ENCODE assay signal across 10 cellular contexts in genomic region chr5:170745481-170746061, GRCh38. TPM values are rescaled to one million over a fixed set of nuclear protein-coding genes. Genes with fewer than 3 reads are reported as not detected.
DNase-seq lines count a peak whose midpoint lies in the region; ATAC-seq and TF ChIP-seq lines count a peak whose summit lies in the region.
"Had no signal": no experiment of that assay in that cellular context is flagged by ENCODE, and none has a peak within 500 bp of the region (broad histone marks: within the 10 kb centered on the region; RNA-seq: fewer than 3 reads in every experiment).

No MANE protein-coding gene starts in this region.

- H3K56ac ChIP-seq in H9 (ENCODE audit: insufficient read length, low read depth, low read length): no peak overlapping the region

- peak overlapping the region; percentile 97 for H4K91ac ChIP-seq in H9 (ENCODE audit: insufficient read length, low read depth, low read length)

- no peak for TF ChIP-seq POLR2A in erythroblast (IDR thresholded peaks at IDR 0.05; ENCODE audit: low read length)

- H3K9ac ChIP-seq in H9 (ENCODE audit: extremely low read depth, insufficient read length, low read length) (no peak overlapping the region), parathyroid adenoma (no peak overlapping the region)

- H3K23me2 ChIP-seq in H9 (ENCODE audit: insufficient read length, low read depth, low read length, poor library complexity, severe bottlenecking): peaks cover 4% of the 10 kb centered on the region

- H3K4me2 ChIP-seq in H9 (ENCODE audit: insufficient read depth, insufficient read length, low read length) (no peak overlapping the region), parathyroid adenoma (ENCODE audit: low read length) (no peak overlapping the region)

- no peak overlapping the region for H2BK20ac ChIP-seq in H9 (ENCODE audit: low read depth, low read length, poor library complexity, severe bottlenecking)

- DNase-seq in H9 (peak; percentile 91), T1000 (lab: John Stamatoyannopoulos, UW) (peak; percentile 65), left ventricle myocardium superior (peak; percentile 84), RKO (ENCODE audit: low spot score) (no peak), coronary artery (ENCODE audit: low spot score) (no peak), erythroblast (lab: John Stamatoyannopoulos, UW) (no peak)

- H3K27ac ChIP-seq in H9 (ENCODE audit: insufficient read length, low read depth, low read length) (peak overlapping the region; percentile 63), parathyroid adenoma (no peak overlapping the region), coronary artery (no peak overlapping the region)

- peak overlapping the region; percentile 10 for H3K14ac ChIP-seq in H9 (ENCODE audit: insufficient read depth, low read length)

- peak; percentile 78 for ATAC-seq in left ventricle myocardium superior
- no peak for ATAC-seq in GM18867 (IDR thresholded peaks at IDR 0.05; ENCODE audit: unreplicated experiment)

- no peaks in the 10 kb centered on the region for H4K20me1 ChIP-seq in H9 (ENCODE audit: control insufficient read depth, insufficient read depth, insufficient read length)

- H2BK12ac ChIP-seq in H9 (ENCODE audit: insufficient read length, low read depth, low read length): peak overlapping the region; percentile 91

- H3K4me1 ChIP-seq in H9 (ENCODE audit: insufficient read depth, low read length) (peaks cover 6% of the 10 kb centered on the region; the same call in 1 of the 2 replicates), parathyroid adenoma (peaks cover 3% of the 10 kb centered on the region)

- H3K27me3 Mint-ChIP-seq in H9 (ENCODE audit: low read depth): peaks cover 13% of the 10 kb centered on the region

- H3K4me3 Mint-ChIP-seq in H9: 0 out of 5 replicates have a peak overlapping the region, but pooled peaks of 1 of the 2 experiments have one; percentile 26
- H3K4me3 Mint-ChIP-seq: activated naive CD8-positive, alpha-beta T cell; T-helper 1 cell treated with Interleukin-12 subunit alpha and Interleukin-12 subunit beta and Interleukin-4 antibody, amounts not matched to agents 30 μg/mL and 1 μg/mL, for 36 hours had no signal

- H2BK5ac ChIP-seq in H9 (ENCODE audit: insufficient read length, low read length): no peak overlapping the region

- WGBS in H9 (ENCODE audit: extremely low coverage, insufficient read length, low lambda C conversion rate): no CpG with 5 or more reads among the region's 11 CpGs

- peaks cover 54 to 57% of the 10 kb centered on the region in 2 experiments for H3K4me1 Mint-ChIP-seq in H9

- H3K4me3 ChIP-seq in parathyroid adenoma (ENCODE audit: low read depth, low read length): no peak overlapping the region
- H3K4me3 ChIP-seq in coronary artery: no peak overlapping the region

- H3K79me2 ChIP-seq in H9 (ENCODE audit: insufficient read depth, low read length) (no peaks in the 10 kb centered on the region), parathyroid adenoma (no peaks in the 10 kb centered on the region)

- no peaks in the 10 kb centered on the region for H3K79me1 ChIP-seq in H9 (ENCODE audit: insufficient read depth, low read depth, low read length, poor library complexity, severe bottlenecking)

- no peak overlapping the region for H2AK5ac ChIP-seq in H9 (ENCODE audit: insufficient read length, low read length)

- peaks cover 0 to 8% of the 10 kb centered on the region in 2 experiments; a peak in 3 of 5 replicates for H3K9me3 Mint-ChIP-seq in H9
- H3K9me3 Mint-ChIP-seq: T-helper 1 cell treated with Interleukin-12 subunit alpha and Interleukin-12 subunit beta and Interleukin-4 antibody, amounts not matched to agents 30 μg/mL and 1 μg/mL, for 36 hours had no signal

- H3K4ac ChIP-seq in H9 (ENCODE audit: low read depth, low read length): no peak overlapping the region; the same call in 1 of the 2 replicates

- intact Hi-C loops in left ventricle myocardium superior (cut with micrococcal nuclease): loop anchor here (2.0 kb wide), 1 partner anchor 45 kb away; no protein-coding TSS in a partner anchor

- peak overlapping the region; percentile 85 for H3K18ac ChIP-seq in H9 (ENCODE audit: insufficient read length, low read depth, low read length)

- H4K5ac ChIP-seq in H9 (ENCODE audit: insufficient read length, low read depth, low read length): no peak overlapping the region

- peak overlapping the region; percentile 87 to 96 (median 95); a peak in 5 of 7 replicates for H3K27ac Mint-ChIP-seq in H9
- H3K27ac Mint-ChIP-seq: activated naive CD8-positive, alpha-beta T cell; T-helper 1 cell treated with Interleukin-12 subunit alpha and Interleukin-12 subunit beta and Interleukin-4 antibody, amounts not matched to agents 30 μg/mL and 1 μg/mL, for 36 hours had no signal

- no peaks in the 10 kb centered on the region for H3K9me3 ChIP-seq in H9 (ENCODE audit: control insufficient read depth, low read depth, low read length)
- H3K9me3 ChIP-seq in parathyroid adenoma (ENCODE audit: control insufficient read depth, low read length): no peaks in the 10 kb centered on the region

- H3K36me3 ChIP-seq in parathyroid adenoma (ENCODE audit: control insufficient read depth, insufficient read depth, low read length): no peaks in the 10 kb centered on the region

- no peak overlapping the region for H3K23ac ChIP-seq in H9 (ENCODE audit: insufficient read length, low read depth, low read length)

- H2BK120ac ChIP-seq in H9 (ENCODE audit: low read depth, low read length, poor library complexity, severe bottlenecking): no peak overlapping the region

- H3K27me3 ChIP-seq in H9 (ENCODE audit: insufficient read depth, low read length) (no peaks in the 10 kb centered on the region), parathyroid adenoma (ENCODE audit: control insufficient read depth, insufficient read depth, low read length) (no peaks in the 10 kb centered on the region)

- peak overlapping the region; percentile 57 for H3T11ph ChIP-seq in H9 (ENCODE audit: low read length)

- TF ChIP-seq CTCF in H9 (conservative IDR thresholded peaks at IDR 0.05) (no peak), parathyroid adenoma (IDR thresholded peaks at IDR 0.05) (no peak), coronary artery (IDR thresholded peaks at IDR 0.05) (no peak)

- H2AFZ ChIP-seq in H9 (ENCODE audit: low read length): no peak overlapping the region
- H2AFZ ChIP-seq in parathyroid adenoma: peak overlapping the region; percentile 56

- peaks cover 0 to 7% (median 2%) of the 10 kb centered on the region in 3 experiments; a peak in 3 of 7 replicates for H3K36me3 Mint-ChIP-seq in H9 (ENCODE audit: insufficient read depth in 1 of 3, low read depth in 3 of 3)
- H3K36me3 Mint-ChIP-seq: activated naive CD8-positive, alpha-beta T cell had no signal

- H2BK15ac ChIP-seq in H9 (ENCODE audit: low read depth, low read length): no peak overlapping the region

- no peak overlapping the region for H4K8ac ChIP-seq in H9 (replicated peaks; ENCODE audit: insufficient read length, low read depth, low read length)

RNA-seq across cellular contexts. Expression of gene GABRP, which starts 38.0 kb away (rescaled TPM):
- 1.5 TPM in 2 replicates for total RNA-seq in H9 (2021)
- not detected for total RNA-seq in left ventricle myocardium superior

Comparison
In these comparisons a context has a peak if more than half of its experiments do, and no peak if none do; other contexts are left out.
1. DNase-seq: peak in H9 (single experiment), T1000 (single experiment) and left ventricle myocardium superior (single experiment); none in RKO (single experiment), coronary artery (single experiment) and erythroblast (0 of 2).